In the genomic region with DNA sequence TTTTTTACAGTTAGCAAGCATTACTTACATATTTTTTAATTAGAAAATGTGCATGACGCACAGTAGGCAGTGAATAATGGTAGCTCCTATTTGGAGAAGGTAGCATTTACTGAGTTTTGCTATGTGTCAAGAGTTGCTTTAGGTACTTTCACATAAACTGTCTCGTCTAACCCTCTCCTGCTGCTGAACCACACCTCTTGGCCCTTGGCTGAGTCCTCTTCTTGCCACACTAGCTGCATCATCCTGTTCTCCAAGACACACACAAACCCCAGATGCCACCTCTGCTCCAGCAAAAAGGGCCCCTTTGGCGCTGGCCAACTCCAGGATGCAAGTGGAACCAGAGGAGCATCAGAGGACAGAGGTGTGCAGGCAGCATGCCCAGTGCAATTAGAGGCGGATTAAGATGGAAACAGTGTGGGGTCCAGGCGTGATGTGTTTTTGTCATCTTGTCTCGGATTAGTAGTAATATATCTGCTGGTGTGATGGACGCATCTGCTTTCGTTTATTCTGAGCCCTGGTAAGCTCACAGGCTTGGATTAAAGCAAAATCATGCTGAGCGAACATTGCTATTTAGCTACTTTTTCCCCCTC, we compare ENCODE assay signal across 24 cellular contexts.
DNase-seq lines count a peak whose midpoint lies in the region; ATAC-seq and TF ChIP-seq lines count a peak whose summit lies in the region.
"Had no signal": no experiment of that assay in that cellular context is flagged by ENCODE, and none has a peak within 500 bp of the region (broad histone marks: within the 10 kb centered on the region; RNA-seq: fewer than 3 reads in every experiment).

No MANE protein-coding gene starts in this region.

- no peak overlapping the region for H3K4me3 ChIP-seq in OCI-LY7 (ENCODE audit: low read depth, low read length, poor library complexity, severe bottlenecking)
- H3K4me3 ChIP-seq: BLaER1, GM23338, HAP-1 had no signal

- intact Hi-C loops in OCI-LY7 (cut with micrococcal nuclease; ENCODE audit: unreplicated experiment) = loop anchor here (2.0 kb wide), 1 partner anchor 114 kb away; no protein-coding TSS in a partner anchor

- no TSS peak for BruUV-seq in OCI-LY7 (replicated peaks; lab: Mats Ljungman, UMichigan)

- H3K4me2 ChIP-seq in OCI-LY7 (ENCODE audit: low read length) = no peak overlapping the region
- H3K4me2 ChIP-seq: BLaER1, GM23338 had no signal

- no peaks in the 10 kb centered on the region for H3K9me2 ChIP-seq in OCI-LY7 (ENCODE audit: insufficient read depth, low read length)

- ATAC-seq in GM21526 (IDR thresholded peaks at IDR 0.05; ENCODE audit: low FRiP score, unreplicated experiment) = no peak
- ATAC-seq: GM23338 had no signal

- CTCF ChIA-PET in OCI-LY7 (lab: Charles Lee; ENCODE audit: unreplicated experiment) = interaction anchor here (1.9 to 2.4 kb wide), 2 partner anchors 40 to 60 kb away, joined by 8 to 12 read pairs; no protein-coding TSS in a partner anchor

- no peak overlapping the region for H3K27ac ChIP-seq in OCI-LY7 (ENCODE audit: low read depth, low read length, poor library complexity, severe bottlenecking)
- H3K27ac ChIP-seq: 22Rv1, BLaER1 had no signal

- H2AFZ ChIP-seq in OCI-LY7 (ENCODE audit: low read length) = peak overlapping the region; percentile 95; the same call in 1 of the 2 replicates
- H2AFZ ChIP-seq: GM23338 had no signal

- H3K79me2 ChIP-seq in OCI-LY7 (ENCODE audit: insufficient read depth, low read depth, low read length) = no peaks in the 10 kb centered on the region

- DNase-seq in NCI-H748 (lab: John Stamatoyannopoulos, UW; ENCODE audit: unreplicated experiment) (peak; percentile 17), NCI-H748 treated with DMSO at 0.1 percent for 48 hours (lab: John Stamatoyannopoulos, UW) (no peak), NCI-H446 treated with DMSO at 0.1 percent for 48 hours (lab: John Stamatoyannopoulos, UW) (peak; percentile 35), OCI-LY7 (ENCODE audit: low spot score) (no peak), UCSD-AML1 (lab: John Stamatoyannopoulos, UW; ENCODE audit: unreplicated experiment) (no peak)
- DNase-seq in stimulated activated CD4-positive, alpha-beta T cell treated with anti-CD3 and anti-CD28 coated beads, Interleukin-4, amount 100 ng/mL, for 1 hour = no peak
- DNase-seq in activated effector memory CD4-positive, alpha-beta T cell treated with anti-CD3 and anti-CD28 coated beads, Interleukin-2, amount 50 U/mL, for 16 hours = no peak
- DNase-seq: ACHN; Calu3; CD4-positive, alpha-beta memory T cell; DMS53; GDM1; Karpas-422; MV-4-11; NCI-H1105 treated with DMSO at 0.1 percent for 48 hours; NCI-H2029 treated with DMSO at 0.1 percent for 48 hours; NCI-H226; NCI-H526; Right ventricle myocardium superior had no signal

- H3K9me3 ChIP-seq in OCI-LY7 (ENCODE audit: low read length) = no peaks in the 10 kb centered on the region; the same call in 1 of the 2 replicates
- H3K9me3 ChIP-seq: BLaER1, HAP-1 had no signal

- no peak for TF ChIP-seq CTCF in OCI-LY7 (conservative IDR thresholded peaks at IDR 0.05; ENCODE audit: low read length)

- no peaks in the 10 kb centered on the region for H4K20me1 ChIP-seq in OCI-LY7 (ENCODE audit: insufficient read depth, low read length)
- H4K20me1 ChIP-seq: BLaER1 had no signal

- no peaks in the 10 kb centered on the region for H3K36me3 ChIP-seq in OCI-LY7 (ENCODE audit: insufficient read depth, low read length)
- H3K36me3 ChIP-seq: BLaER1, HAP-1 had no signal

- POLR2A ChIA-PET in OCI-LY7 (lab: Charles Lee) = interaction anchor here (0.7 to 3.9 kb wide), 6 partner anchors 14 to 1478 kb away, joined by 3 to 12 read pairs (median 4); no protein-coding TSS in a partner anchor

- H3K4me1 ChIP-seq in OCI-LY7 (ENCODE audit: insufficient read depth, low read length, poor library complexity, severe bottlenecking) = peaks cover 58% of the 10 kb centered on the region
- H3K4me1 ChIP-seq: HAP-1 had no signal

Comparison
In these comparisons a context has a peak if more than half of its experiments do, and no peak if none do; other contexts are left out.
1. DNase-seq: peak in NCI-H748 (single experiment) and NCI-H446 treated with DMSO at 0.1 percent for 48 hours (single experiment); none in NCI-H748 treated with DMSO at 0.1 percent for 48 hours (single experiment), OCI-LY7 (single experiment), stimulated activated CD4-positive, alpha-beta T cell treated with anti-CD3 and anti-CD28 coated beads, Interleukin-4, amount 100 ng/mL, for 1 hour (single experiment), UCSD-AML1 (single experiment) and activated effector memory CD4-positive, alpha-beta T cell treated with anti-CD3 and anti-CD28 coated beads, Interleukin-2, amount 50 U/mL, for 16 hours (single experiment).